ENCODE assay signal across 8 cellular contexts in genomic region chr1:150628766-150629114, GRCh38. TPM values are rescaled to one million over a fixed set of nuclear protein-coding genes. Genes with fewer than 3 reads are reported as not detected.
DNase-seq lines count a peak whose midpoint lies in the region; ATAC-seq, FAIRE-seq and TF ChIP-seq lines count a peak whose summit lies in the region.

No MANE protein-coding gene starts in this region.

- no peak overlapping the region for H2AFZ ChIP-seq in Karpas-422 (ENCODE audit: low read length)

- H3K9me3 ChIP-seq in Karpas-422 (ENCODE audit: low read length) (no peaks in the 10 kb centered on the region), endocrine pancreas (ENCODE audit: control insufficient read depth, low read length) (no peaks in the 10 kb centered on the region)
- no peaks in the 10 kb centered on the region for H3K9me3 ChIP-seq in naive thymus-derived CD4-positive, alpha-beta T cell (ENCODE audit: control insufficient read depth in 2 of 3, low read length in 3 of 3)

- POLR2A ChIA-PET in naive thymus-derived CD4-positive, alpha-beta T cell (lab: Charles Lee): interaction anchor here (0.5 to 5.8 kb wide), 25 partner anchors 9 to 1001 kb away, joined by 3 to 107 read pairs (median 4); partner anchors contain the start of genes FALEC, GOLPH3L, MCL1 and RPRD2

- H3K9ac ChIP-seq in Karpas-422 (ENCODE audit: low read length) (peak overlapping the region; percentile 72), endocrine pancreas (ENCODE audit: control insufficient read depth, insufficient read depth, low read length) (peak overlapping the region; percentile 99)

- H3K9me2 ChIP-seq in Karpas-422 (replicated peaks; ENCODE audit: insufficient read depth, low read length): no peaks in the 10 kb centered on the region

- CTCF ChIA-PET in naive thymus-derived CD4-positive, alpha-beta T cell (lab: Charles Lee): interaction anchor here (1.2 to 4.0 kb wide), 4 partner anchors 8 to 94 kb away, joined by 3 to 57 read pairs (median 10); partner anchors contain the start of gene MCL1

- H3K27me3 ChIP-seq in Karpas-422 (ENCODE audit: low read length): no peaks in the 10 kb centered on the region
- no peaks in the 10 kb centered on the region for H3K27me3 ChIP-seq in endocrine pancreas (ENCODE audit: control insufficient read depth, insufficient read depth, low read length)
- no peaks in the 10 kb centered on the region for H3K27me3 ChIP-seq in naive thymus-derived CD4-positive, alpha-beta T cell (ENCODE audit: control insufficient read depth in 2 of 2, insufficient read depth in 2 of 2, low read length in 2 of 2)

- H3K36me3 Mint-ChIP-seq in naive thymus-derived CD4-positive, alpha-beta T cell: peaks cover 0 to 31% (median 18%) of the 10 kb centered on the region in 5 donors

- H3K4me1 ChIP-seq in Karpas-422 (ENCODE audit: low read length) (peaks cover 52% of the 10 kb centered on the region), endocrine pancreas (ENCODE audit: control insufficient read depth, insufficient read depth, low read length) (peaks cover 16% of the 10 kb centered on the region)
- peaks cover 15 to 18% of the 10 kb centered on the region in 2 donors for H3K4me1 ChIP-seq in naive thymus-derived CD4-positive, alpha-beta T cell (ENCODE audit: control insufficient read depth in 2 of 2, insufficient read depth in 2 of 2, low read length in 2 of 2)

- no peak for DNase-seq in AG09309 (ENCODE audit: low read depth)
- DNase-seq in Karpas-422: no peak
- DNase-seq in naive thymus-derived CD4-positive, alpha-beta T cell: no peak
- no peak for DNase-seq in GM12892 (ENCODE audit: insufficient read length)
- DNase-seq in SKM-1 (lab: John Stamatoyannopoulos, UW; ENCODE audit: unreplicated experiment): no peak
- DNase-seq in sciatic nerve (ENCODE audit: low spot score): no peak
- DNase-seq in NCI-H187 treated with DMSO at 0.1 percent for 48 hours (lab: John Stamatoyannopoulos, UW): no peak

- FAIRE-seq in GM12892 (lab: Jason Lieb, UNC): no peak

- intact Hi-C loops in naive thymus-derived CD4-positive, alpha-beta T cell (cut with micrococcal nuclease): loop anchor here (1.0 to 5.0 kb wide), 23 partner anchors 17 to 719 kb away; partner anchors contain the start of genes ARNT (in 2 of the 2), CERS2 (in 2 of the 2), GOLPH3L (in 2 of the 2) and MCL1 (in 2 of the 2)
- intact Hi-C loops in sciatic nerve (cut with DNase I): no loop called here

- no peak for ATAC-seq in naive thymus-derived CD4-positive, alpha-beta T cell
- no peak for ATAC-seq in sciatic nerve

- peaks cover 41% of the 10 kb centered on the region for H3K79me2 ChIP-seq in Karpas-422 (ENCODE audit: low read length)

- no peaks in the 10 kb centered on the region; the same call in 1 of the 2 replicates for H4K20me1 ChIP-seq in Karpas-422 (ENCODE audit: insufficient read depth, low read depth, low read length)

- peak overlapping the region; percentile 67 for H3K27ac ChIP-seq in Karpas-422 (ENCODE audit: low read length)
- peak overlapping the region; percentile 98 for H3K27ac ChIP-seq in naive thymus-derived CD4-positive, alpha-beta T cell (ENCODE audit: low read depth, low read length)

- H3K36me3 ChIP-seq in Karpas-422 (ENCODE audit: insufficient read depth, low read length) (peaks cover 23% of the 10 kb centered on the region), endocrine pancreas (ENCODE audit: control insufficient read depth, insufficient read depth, low read length) (peaks cover 10% of the 10 kb centered on the region)
- peaks cover 4 to 37% (median 32%) of the 10 kb centered on the region in 3 experiments for H3K36me3 ChIP-seq in naive thymus-derived CD4-positive, alpha-beta T cell (ENCODE audit: control insufficient read depth in 2 of 3, insufficient read depth in 3 of 3, low read length in 3 of 3)

- no peak for TF ChIP-seq CTCF in AG09309 (IDR thresholded peaks at IDR 0.05; ENCODE audit: control insufficient read depth, insufficient read depth, low read depth, low read length, missing control alignments)

- no peak overlapping the region for H3K27ac Mint-ChIP-seq in naive thymus-derived CD4-positive, alpha-beta T cell

- no peak overlapping the region for H3K4me3 Mint-ChIP-seq in naive thymus-derived CD4-positive, alpha-beta T cell

- H3K4me1 Mint-ChIP-seq in naive thymus-derived CD4-positive, alpha-beta T cell: peaks cover 0 to 46% (median 17%) of the 10 kb centered on the region in 7 donors

- H3K9me3 Mint-ChIP-seq in naive thymus-derived CD4-positive, alpha-beta T cell: no peaks in the 10 kb centered on the region

- H3K4me3 ChIP-seq in AG09309 (ENCODE audit: control insufficient read depth, low read depth, low read length): peak overlapping the region; percentile 83
- H3K4me3 ChIP-seq in Karpas-422 (ENCODE audit: low read length): peak overlapping the region; percentile 73
- peak overlapping the region; percentile 99 for H3K4me3 ChIP-seq in endocrine pancreas (ENCODE audit: control insufficient read depth, insufficient read depth, low read length)
- peak overlapping the region; percentile 88 for H3K4me3 ChIP-seq in naive thymus-derived CD4-positive, alpha-beta T cell (ENCODE audit: low read length)

- H3K27me3 Mint-ChIP-seq in naive thymus-derived CD4-positive, alpha-beta T cell: no peaks in the 10 kb centered on the region

- TF ChIP-seq POLR2A in GM12892 (IDR thresholded peaks at IDR 0.05; ENCODE audit: low read depth, low read length): no peak

- peak overlapping the region; percentile 92 for H3K4me2 ChIP-seq in Karpas-422 (ENCODE audit: low read depth, low read length, poor library complexity, severe bottlenecking)

RNA-seq across cellular contexts. Expression of gene ENSA, which starts 0.7 kb away (rescaled TPM):
- total RNA-seq in Karpas-422 (2014; rRNA removed; shearing (Covaris generic); ENCODE audit: low replicate concordance): 113 and 121 TPM in 2 replicates
- total RNA-seq in naive thymus-derived CD4-positive, alpha-beta T cell: 100 to 1,000 TPM in 4 of 5 experiments, 10 to 100 TPM in 1; 97.2 to 178 (median 157) TPM
- polyA plus RNA-seq in naive thymus-derived CD4-positive, alpha-beta T cell: 10 to 100 TPM; 59.4 to 60.0 TPM
- 243 TPM for polyA plus RNA-seq in GM12892 (2012; ENCODE audit: missing spikeins)
- total RNA-seq in sciatic nerve: 144 TPM

RNA-seq across cellular contexts. Expression of gene MCL1, which starts 49.3 kb away (rescaled TPM):
- total RNA-seq in Karpas-422 (2014; rRNA removed; shearing (Covaris generic); ENCODE audit: low replicate concordance): 141 and 150 TPM in 2 replicates
- 1,000 to 10,000 TPM in 1 of 5 experiments, 100 to 1,000 TPM in 4; 302 to 1,400 (median 377) TPM for total RNA-seq in naive thymus-derived CD4-positive, alpha-beta T cell
- polyA plus RNA-seq in naive thymus-derived CD4-positive, alpha-beta T cell: 100 to 1,000 TPM; 171 to 172 TPM
- polyA plus RNA-seq in GM12892 (2012; ENCODE audit: missing spikeins): 112 TPM
- total RNA-seq in sciatic nerve: 214 TPM
